10 cellular contexts compared by ENCODE assay signal in genomic region chr6:52221302-52221701, GRCh38. TPM values are rescaled to one million over a fixed set of nuclear protein-coding genes. Genes with fewer than 3 reads are reported as not detected.
DNase-seq lines count a peak whose midpoint lies in the region; ATAC-seq and TF ChIP-seq lines count a peak whose summit lies in the region.
"Had no signal": no experiment of that assay in that cellular context is flagged by ENCODE, and none has a peak within 500 bp of the region (broad histone marks: within the 10 kb centered on the region; RNA-seq: fewer than 3 reads in every experiment).

No MANE protein-coding gene starts in this region.

- TF ChIP-seq POLR2A in gastrocnemius medialis (IDR thresholded peaks at IDR 0.05) = no peak
- no peak for TF ChIP-seq POLR2A in body of pancreas (IDR thresholded peaks at IDR 0.05)

- H3K4me3 Mint-ChIP-seq in activated naive CD8-positive, alpha-beta T cell treated with anti-CD3 and anti-CD28 coated beads, Interleukin-2, amount 50 U/mL, for 24 hours = no peak overlapping the region

- H3K27ac ChIP-seq in gastrocnemius medialis (no peak overlapping the region), hepatocyte (no peak overlapping the region), body of pancreas (no peak overlapping the region)
- H3K27ac ChIP-seq: brain microvascular endothelial cell, RWPE1 had no signal

- H3K9me3 Mint-ChIP-seq in activated naive CD8-positive, alpha-beta T cell treated with anti-CD3 and anti-CD28 coated beads, Interleukin-2, amount 50 U/mL, for 24 hours = no peaks in the 10 kb centered on the region

- H3K79me2 ChIP-seq in hepatocyte = no peaks in the 10 kb centered on the region

- intact Hi-C loops in gastrocnemius medialis (cut with DNase I; ENCODE audit: low total_unique reads) (no loop called here), body of pancreas (cut with DNase I) (no loop called here)

- peak; percentile 37 for DNase-seq in activated naive CD8-positive, alpha-beta T cell treated with anti-CD3 and anti-CD28 coated beads, Interleukin-2, amount 50 U/mL, for 24 hours
- no peak for DNase-seq in SK-N-DZ (ENCODE audit: low spot score)
- no peak for DNase-seq in gastrocnemius medialis
- DNase-seq in hepatocyte (ENCODE audit: low spot score) = no peak
- DNase-seq in body of pancreas = no peak
- DNase-seq: brain microvascular endothelial cell had no signal

- no peak overlapping the region for H2AFZ ChIP-seq in hepatocyte

- no peaks in the 10 kb centered on the region for H3K36me3 Mint-ChIP-seq in activated naive CD8-positive, alpha-beta T cell treated with anti-CD3 and anti-CD28 coated beads, Interleukin-2, amount 50 U/mL, for 24 hours (ENCODE audit: low read depth)

- ATAC-seq in GM18499 (IDR thresholded peaks at IDR 0.05; ENCODE audit: insufficient read depth, unreplicated experiment) = peak; percentile 69
- peak; percentile 82 for ATAC-seq in GM21529 (IDR thresholded peaks at IDR 0.05; ENCODE audit: unreplicated experiment)
- ATAC-seq in HG03565 (IDR thresholded peaks at IDR 0.05; ENCODE audit: unreplicated experiment) = peak; percentile 70
- peak; percentile 95 for ATAC-seq in activated naive CD8-positive, alpha-beta T cell treated with anti-CD3 and anti-CD28 coated beads, Interleukin-2, amount 50 U/mL, for 24 hours
- ATAC-seq in gastrocnemius medialis = no peak
- ATAC-seq in body of pancreas = no peak

- H3K27me3 Mint-ChIP-seq in activated naive CD8-positive, alpha-beta T cell treated with anti-CD3 and anti-CD28 coated beads, Interleukin-2, amount 50 U/mL, for 24 hours = peaks cover 55% of the 10 kb centered on the region

- peaks cover 14% of the 10 kb centered on the region for H3K4me1 Mint-ChIP-seq in activated naive CD8-positive, alpha-beta T cell treated with anti-CD3 and anti-CD28 coated beads, Interleukin-2, amount 50 U/mL, for 24 hours

- H3K27me3 ChIP-seq in gastrocnemius medialis = no peaks in the 10 kb centered on the region
- peaks cover 5% of the 10 kb centered on the region for H3K27me3 ChIP-seq in hepatocyte
- no peaks in the 10 kb centered on the region for H3K27me3 ChIP-seq in body of pancreas
- H3K27me3 ChIP-seq: brain microvascular endothelial cell had no signal

- H3K4me3 ChIP-seq in gastrocnemius medialis (no peak overlapping the region), hepatocyte (no peak overlapping the region), body of pancreas (no peak overlapping the region)

- H3K9me3 ChIP-seq in gastrocnemius medialis (no peaks in the 10 kb centered on the region), hepatocyte (ENCODE audit: low read depth) (no peaks in the 10 kb centered on the region), body of pancreas (no peaks in the 10 kb centered on the region)

- WGBS in hepatocyte (ENCODE audit: low lambda C conversion rate, missing lambda C conversion rate) = 67% methylated on average over 3 of the region's 3 CpGs
- WGBS in body of pancreas, 2 donors = 45 to 46% methylated on average over 3 of the region's 3 CpGs

- no peaks in the 10 kb centered on the region for H4K20me1 ChIP-seq in hepatocyte (ENCODE audit: insufficient read depth, poor library complexity, severe bottlenecking)

- TF ChIP-seq CTCF in gastrocnemius medialis (IDR thresholded peaks at IDR 0.05 in 4 of 5, conservative IDR thresholded peaks at IDR 0.05 in 1 of 5) (no peak), hepatocyte (IDR thresholded peaks at IDR 0.05; ENCODE audit: poor library complexity) (no peak), body of pancreas (IDR thresholded peaks at IDR 0.05) (no peak)

- H3K4me1 ChIP-seq in gastrocnemius medialis (no peaks in the 10 kb centered on the region), hepatocyte (ENCODE audit: insufficient read depth) (no peaks in the 10 kb centered on the region), body of pancreas (no peaks in the 10 kb centered on the region)

- no peaks in the 10 kb centered on the region for H3K9me2 ChIP-seq in hepatocyte (replicated peaks; ENCODE audit: insufficient read depth)

- H3K36me3 ChIP-seq in gastrocnemius medialis (no peaks in the 10 kb centered on the region), hepatocyte (replicated peaks; ENCODE audit: insufficient read depth, low read depth) (no peaks in the 10 kb centered on the region), body of pancreas (replicated peaks in 1 of 2; ENCODE audit: insufficient read depth in 1 of 2, low read depth in 2 of 2) (no peaks in the 10 kb centered on the region)
- H3K36me3 ChIP-seq: brain microvascular endothelial cell had no signal

- H3K27ac Mint-ChIP-seq in activated naive CD8-positive, alpha-beta T cell treated with anti-CD3 and anti-CD28 coated beads, Interleukin-2, amount 50 U/mL, for 24 hours = peak overlapping the region; percentile 2

- in situ Hi-C loops in gastrocnemius medialis (cut with MboI; ENCODE audit: low sequenced_read_pairs in 4 of 4) = no loop called here

- H3K4me2 ChIP-seq in hepatocyte = no peak overlapping the region

RNA-seq across cellular contexts. Expression of gene IL17F, which starts 23.0 kb away (rescaled TPM):
- polyA plus RNA-seq in SK-N-DZ (2014; cell fraction: cytosol; rRNA removed) = not detected in 2 replicates
- polyA plus RNA-seq in SK-N-DZ (2014; cell fraction: nucleus; rRNA removed) = not detected in 2 replicates
- total RNA-seq in gastrocnemius medialis = not detected
- total RNA-seq in hepatocyte = not detected in 2 replicates
- not detected in 2 replicates for polyA plus RNA-seq in hepatocyte
- total RNA-seq in body of pancreas = not detected

RNA-seq across cellular contexts. Expression of gene IL17A, which starts 35.1 kb away (rescaled TPM):
- not detected in 2 replicates for polyA plus RNA-seq in SK-N-DZ (2014; cell fraction: cytosol; rRNA removed)
- polyA plus RNA-seq in SK-N-DZ (2014; cell fraction: nucleus; rRNA removed) = not detected in 2 replicates
- not detected for total RNA-seq in gastrocnemius medialis
- not detected in 2 replicates for total RNA-seq in hepatocyte
- polyA plus RNA-seq in hepatocyte = not detected in 2 replicates
- not detected for total RNA-seq in body of pancreas

Comparison
In these comparisons a context has a peak if more than half of its experiments do, and no peak if none do; other contexts are left out.
1. ATAC-seq: peak in GM18499 (single experiment), GM21529 (single experiment), HG03565 (single experiment) and activated naive CD8-positive, alpha-beta T cell treated with anti-CD3 and anti-CD28 coated beads, Interleukin-2, amount 50 U/mL, for 24 hours (single experiment); none in gastrocnemius medialis (0 of 2) and body of pancreas (single experiment).